In the genomic region with DNA sequence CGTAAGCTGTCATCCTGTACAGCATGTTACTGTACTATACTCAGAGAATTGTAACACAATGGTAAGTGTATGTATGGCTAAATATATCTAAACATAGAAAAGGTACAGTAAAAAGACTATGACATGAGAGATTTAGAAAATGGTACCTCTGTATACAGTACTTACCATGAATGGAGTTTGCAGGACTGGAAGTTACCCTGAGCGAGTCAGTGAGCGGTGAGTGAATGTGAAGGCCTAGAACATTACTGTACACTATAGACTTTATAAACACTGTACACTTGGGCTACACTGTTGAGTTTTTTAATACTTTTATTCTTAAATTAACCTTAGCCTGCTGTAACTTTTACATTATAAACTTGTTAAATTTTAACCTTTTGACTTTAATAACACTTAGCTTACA, we compare ENCODE assay signal across 9 cellular contexts. TPM values are rescaled to one million over a fixed set of nuclear protein-coding genes. Genes with fewer than 3 reads are reported as not detected.
A peak's percentile ranks its signal among the peaks of the same experiment; 100 is the strongest.
DNase-seq lines count a peak whose midpoint lies in the region; ATAC-seq, FAIRE-seq and TF ChIP-seq lines count a peak whose summit lies in the region.
"Had no signal": no experiment of that assay in that cellular context is flagged by ENCODE, and none has a peak within 500 bp of the region (broad histone marks: within the 10 kb centered on the region; RNA-seq: fewer than 3 reads in every experiment).

No MANE protein-coding gene starts in this region.

- H2BK15ac ChIP-seq in mesenchymal stem cell (ENCODE audit: low read depth, poor library complexity, severe bottlenecking), result no peak overlapping the region

- no peak overlapping the region for H3K18ac ChIP-seq in mesenchymal stem cell (ENCODE audit: low read depth in 1 of 2, low read length in 2 of 2)

- intact Hi-C loops in ascending aorta (cut with DNase I), result loop anchor here (2.0 to 10.0 kb wide), 3 partner anchors 269 to 1551 kb away; partner anchors contain the start of genes C2orf76, DBI and INSIG2

- no peak overlapping the region for H3K4ac ChIP-seq in mesenchymal stem cell (ENCODE audit: low read depth in 1 of 2, low read length in 2 of 2)

- TF ChIP-seq CTCF in A549 (IDR thresholded peaks at IDR 0.05), result no peak
- TF ChIP-seq CTCF in HEK293 (tag by site-specific recombination; IDR thresholded peaks at IDR 0.05), result no peak
- TF ChIP-seq CTCF in ascending aorta (IDR thresholded peaks at IDR 0.05), result no peak

- H3K27me3 ChIP-seq in ascending aorta, result no peaks in the 10 kb centered on the region
- no peaks in the 10 kb centered on the region for H3K27me3 ChIP-seq in mesenchymal stem cell (ENCODE audit: control insufficient read depth in 1 of 2, insufficient read depth in 1 of 2, low read length in 2 of 2)

- no peak overlapping the region for H2BK12ac ChIP-seq in mesenchymal stem cell (ENCODE audit: low read length in 2 of 2)

- H3K79me1 ChIP-seq in mesenchymal stem cell (replicated peaks; ENCODE audit: low read length, poor library complexity, severe bottlenecking), result peaks cover 7% of the 10 kb centered on the region

- no peak overlapping the region for H4K8ac ChIP-seq in mesenchymal stem cell (ENCODE audit: low read length)

- H3K36me3 ChIP-seq in HEK293 (ENCODE audit: control insufficient read depth in 2 of 2, insufficient read depth in 1 of 2, low read length in 2 of 2) (peaks cover 31 to 52% of the 10 kb centered on the region in 2 experiments), ascending aorta (peaks cover 27 to 35% of the 10 kb centered on the region in 2 donors), mesenchymal stem cell (ENCODE audit: control insufficient read depth in 1 of 2, insufficient read depth in 2 of 2, low read depth in 1 of 2, low read length in 2 of 2) (peaks cover 9 to 45% of the 10 kb centered on the region in 2 experiments)

- H3K27ac ChIP-seq in A549 (no peak overlapping the region), HEK293 (ENCODE audit: extremely low read depth, low read depth, low read length) (no peak overlapping the region), ascending aorta (peak overlapping the region in 1 of 2 donors; percentile 93), mesenchymal stem cell (ENCODE audit: low read length, poor library complexity, severe bottlenecking) (no peak overlapping the region)

- CTCF ChIA-PET in A549 (lab: Yijun Ruan, JAX), result interaction anchor here (1.1 to 5.2 kb wide), 4 partner anchors 11 to 189 kb away, joined by 3 to 137 read pairs (median 8); no protein-coding TSS in a partner anchor
- CTCF ChIA-PET in HEK293 (lab: Yijun Ruan, JAX), result interaction anchor here (0.8 to 1.5 kb wide), 2 partner anchors 13 to 187 kb away, joined by 3 to 6 read pairs; no protein-coding TSS in a partner anchor

- no peak for FAIRE-seq in A549 (lab: Jason Lieb, UNC)

- ATAC-seq in A549, result no peak
- no peak for ATAC-seq in HG03565 (IDR thresholded peaks at IDR 0.05; ENCODE audit: unreplicated experiment)
- no peak for ATAC-seq in GM21526 (IDR thresholded peaks at IDR 0.05; ENCODE audit: low FRiP score, unreplicated experiment)

- no peak overlapping the region for H2BK120ac ChIP-seq in mesenchymal stem cell (ENCODE audit: low read depth, low read length)

- H2BK5ac ChIP-seq in mesenchymal stem cell (ENCODE audit: low read depth, low read length, poor library complexity, severe bottlenecking), result no peak overlapping the region

- no peak overlapping the region for H2AFZ ChIP-seq in mesenchymal stem cell (ENCODE audit: low read depth, low read length)

- 92% methylated on average over 3 of the region's 3 CpGs for WGBS in A549 (ENCODE audit: missing lambda C conversion rate)
- no CpG with 5 or more reads among the region's 3 CpGs for WGBS in mesenchymal stem cell

- H3K23ac ChIP-seq in mesenchymal stem cell (ENCODE audit: low read length in 2 of 2), result no peak overlapping the region

- H3K4me1 ChIP-seq in A549 (peaks cover 15% of the 10 kb centered on the region; the same call in 2 of the 3 replicates), HEK293 (ENCODE audit: control insufficient read depth, insufficient read depth, low read length) (peaks cover 4% of the 10 kb centered on the region; the same call in 1 of the 2 replicates), ascending aorta (peaks cover 4 to 18% of the 10 kb centered on the region in 2 donors), mesenchymal stem cell (ENCODE audit: control insufficient read depth, insufficient read depth, low read depth, low read length) (no peaks in the 10 kb centered on the region)

- H3K14ac ChIP-seq in mesenchymal stem cell (ENCODE audit: low read length in 2 of 2), result no peak overlapping the region

- POLR2A ChIA-PET in A549 (lab: Yijun Ruan, JAX) (interaction anchor here (0.7 kb wide), 1 partner anchor 54 kb away, joined by 4 read pairs; no protein-coding TSS in a partner anchor), HEK293 (lab: Yijun Ruan, JAX) (no interaction called here)

- no peak overlapping the region for H4K91ac ChIP-seq in mesenchymal stem cell (ENCODE audit: low read length)

- TF ChIP-seq RAD21 in A549 (conservative IDR thresholded peaks at IDR 0.05 in 1 of 2, IDR thresholded peaks at IDR 0.05 in 1 of 2), result no peak

- DNase-seq in A549 (ENCODE audit: low read depth in 1 of 2, low spot score in 1 of 2) (no peak), ascending aorta (ENCODE audit: low spot score in 2 of 2) (no peak), mesenchymal stem cell (peak; percentile 29), globus pallidus (ENCODE audit: low spot score) (no peak)
- DNase-seq in stimulated activated CD4-positive, alpha-beta T cell treated with anti-CD3 and anti-CD28 coated beads, Interleukin-4, amount 100 ng/mL, for 24 hours, result no peak
- DNase-seq: stimulated activated CD4-positive, alpha-beta T cell treated with anti-CD3 and anti-CD28 coated beads, Interleukin-4, amount 100 ng/mL, for 4 hours had no signal

- TF ChIP-seq EP300 in A549 (IDR thresholded peaks at IDR 0.05), result no peak

- H3K9me3 ChIP-seq in A549 (no peaks in the 10 kb centered on the region), HEK293 (ENCODE audit: control insufficient read depth, insufficient read depth, low read depth, low read length) (no peaks in the 10 kb centered on the region), ascending aorta (no peaks in the 10 kb centered on the region), mesenchymal stem cell (ENCODE audit: control insufficient read depth, low read length) (no peaks in the 10 kb centered on the region)

- peak overlapping the region; percentile 85 for H3K4me3 ChIP-seq in A549
- peak overlapping the region; percentile 73 for H3K4me3 ChIP-seq in HEK293 (ENCODE audit: low read depth, low read length)
- peak overlapping the region; percentile 82 to 97 for H3K4me3 ChIP-seq in ascending aorta
- peak overlapping the region in 1 of 2 experiments; percentile 90 for H3K4me3 ChIP-seq in mesenchymal stem cell (ENCODE audit: insufficient read depth in 1 of 2, low read depth in 1 of 2, low read length in 2 of 2)

- peak overlapping the region; percentile 93 for H3K4me2 ChIP-seq in A549
- peak overlapping the region; percentile 50 for H3K4me2 ChIP-seq in mesenchymal stem cell (ENCODE audit: low read length, poor library complexity, severe bottlenecking)

- TF ChIP-seq POLR2A in A549 (IDR thresholded peaks at IDR 0.05; ENCODE audit: low read length), result no peak

- no peak overlapping the region for H2AK5ac ChIP-seq in mesenchymal stem cell (ENCODE audit: low read length, severe bottlenecking)

- peak overlapping the region; percentile 94 for H3K9ac ChIP-seq in mesenchymal stem cell (ENCODE audit: low read length)

TF ChIP-seq in A549, 52 proteins besides CTCF, POLR2A, EP300 and RAD21 (continues in another document):
- TF ChIP-seq CBX2 (IDR thresholded peaks at IDR 0.05; ENCODE audit: borderline replicate concordance, low read depth) (no peak), ZNF302 (CRISPR knock-in tag; IDR thresholded peaks at IDR 0.05) (no peak), HEYL (CRISPR knock-in tag; IDR thresholded peaks at IDR 0.05) (no peak), CEBPB (IDR thresholded peaks at IDR 0.05) (no peak), USF2 (IDR thresholded peaks at IDR 0.05) (no peak), JUNB (IDR thresholded peaks at IDR 0.05) (no peak)

TF ChIP-seq in HEK293, 187 proteins besides CTCF, POLR2A, EP300 and RAD21 (continues in another document):
- TF ChIP-seq ZNF223 (tag by site-specific recombination; IDR thresholded peaks at IDR 0.05), result no peak
- TF ChIP-seq, protein P1, sequence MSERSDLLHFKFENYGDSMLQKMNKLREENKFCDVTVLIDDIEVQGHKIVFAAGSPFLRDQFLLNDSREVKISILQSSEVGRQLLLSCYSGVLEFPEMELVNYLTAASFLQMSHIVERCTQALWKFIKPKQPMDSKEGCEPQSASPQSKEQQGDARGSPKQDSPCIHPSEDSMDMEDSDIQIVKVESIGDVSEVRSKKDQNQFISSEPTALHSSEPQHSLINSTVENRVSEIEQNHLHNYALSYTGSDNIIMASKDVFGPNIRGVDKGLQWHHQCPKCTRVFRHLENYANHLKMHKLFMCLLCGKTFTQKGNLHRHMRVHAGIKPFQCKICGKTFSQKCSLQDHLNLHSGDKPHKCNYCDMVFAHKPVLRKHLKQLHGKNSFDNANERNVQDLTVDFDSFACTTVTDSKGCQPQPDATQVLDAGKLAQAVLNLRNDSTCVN (tag by site-specific recombination; optimal IDR thresholded peaks at IDR 0.05), result no peak
- TF ChIP-seq ZNF18 (tag by site-specific recombination; IDR thresholded peaks at IDR 0.05), result no peak
- TF ChIP-seq OVOL3 (tag by site-specific recombination; IDR thresholded peaks at IDR 0.05), result no peak
- no peak for TF ChIP-seq GLIS2 (tag by site-specific recombination; IDR thresholded peaks at IDR 0.05)
- no peak for TF ChIP-seq ZNF837 (tag by site-specific recombination; IDR thresholded peaks at IDR 0.05)
- no peak for TF ChIP-seq ZNF2 (tag by site-specific recombination; IDR thresholded peaks at IDR 0.05)
- TF ChIP-seq ZSCAN23 (tag by site-specific recombination; IDR thresholded peaks at IDR 0.05), result no peak

RNA-seq across cellular contexts. Expression of gene DDX18, which starts 1.5 kb away (rescaled TPM):
- 106 and 115 TPM in 2 replicates for polyA plus RNA-seq in A549 (2011; rRNA removed)
- 31.4 and 33.8 TPM in 2 replicates for polyA plus RNA-seq in A549 (2012; cell fraction: cytosol; rRNA removed)
- 28.1 and 32.7 TPM in 2 replicates for polyA plus RNA-seq in A549 (2012; cell fraction: nucleus; rRNA removed)
- 66.6 to 82.6 TPM (median 67.5 TPM) in 3 replicates for polyA plus RNA-seq in A549 (2017; fragmentation: RNase III; extraction: RNeasy Plus Mini Kit Qiagen cat#74134 plus additional on column Dnase treatment)
- polyA minus RNA-seq in A549 (2011; rRNA and poly(A)+ RNA removed), result 59.1 and 72.5 TPM in 2 replicates
- 20.5 TPM for total RNA-seq in ascending aorta
- polyA plus RNA-seq in mesenchymal stem cell (2013, experiment 1 of 2), result 42.0 TPM
- polyA plus RNA-seq in mesenchymal stem cell (2013, experiment 2 of 2), result 43.3 TPM
